ENCODE assay signal across 20 cellular contexts in the genomic region with DNA sequence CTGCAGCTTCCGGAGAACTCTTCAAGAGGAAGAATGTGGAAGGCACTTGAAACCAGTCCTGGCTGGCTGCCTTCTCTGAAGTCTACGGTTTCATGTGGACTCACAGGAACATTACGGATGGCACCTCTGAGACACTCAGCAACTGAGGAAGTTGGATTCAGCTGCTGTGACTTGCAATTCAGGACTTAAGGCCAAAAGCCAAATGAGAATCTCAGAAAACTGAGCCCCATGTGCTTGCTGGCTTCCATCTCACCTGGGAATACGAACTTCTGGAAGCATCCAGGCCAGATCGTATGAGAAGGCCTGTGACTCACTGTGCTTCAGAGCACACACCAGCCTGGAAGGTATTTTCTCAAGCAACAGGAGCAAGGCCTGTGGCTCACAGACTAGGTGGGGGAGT.
A peak's percentile ranks its signal among the peaks of the same experiment; 100 is the strongest.
DNase-seq lines count a peak whose midpoint lies in the region; ATAC-seq and TF ChIP-seq lines count a peak whose summit lies in the region.
"Had no signal": no experiment of that assay in that cellular context is flagged by ENCODE, and none has a peak within 500 bp of the region (broad histone marks: within the 10 kb centered on the region; RNA-seq: fewer than 3 reads in every experiment).

No MANE protein-coding gene starts in this region.

- in situ Hi-C loops in ACHN (cut with HindIII; ENCODE audit: low pct_ligation_motif_present, low pct_unique_long_range_greater_than_20kb, low sequenced_read_pairs) (no loop called here), brain microvascular endothelial cell (cut with HindIII; ENCODE audit: low pct_ligation_motif_present, low sequenced_read_pairs) (no loop called here)

- no peak for ATAC-seq in stimulated activated naive CD8-positive, alpha-beta T cell treated with anti-CD3 and anti-CD28 coated beads, Interleukin-15, Interleukin-2, amounts not matched to agents 100 U/mL and 50 U/mL, for 24 hours
- ATAC-seq: activated CD8-positive, alpha-beta T cell treated with anti-CD3 and anti-CD28 coated beads for 36 hours; activated T-cell treated with anti-CD3 and anti-CD28 coated beads, Interleukin-2, amount 50 U/mL, for 72 hours; body of pancreas; mucosa of descending colon had no signal

- no peaks in the 10 kb centered on the region for H3K36me3 ChIP-seq in brain microvascular endothelial cell (replicated peaks)
- H3K36me3 ChIP-seq: esophagus muscularis mucosa, neutrophil had no signal

- H3K4me3 ChIP-seq in fibroblast of mammary gland (ENCODE audit: control insufficient read depth, low read depth, low read length) (no peak overlapping the region), brain microvascular endothelial cell (ENCODE audit: low read depth, low read length) (no peak overlapping the region)
- H3K4me3 ChIP-seq: body of pancreas, esophagus muscularis mucosa, mucosa of descending colon had no signal

- no peak overlapping the region for H3K27ac ChIP-seq in brain microvascular endothelial cell
- H3K27ac ChIP-seq: body of pancreas, neutrophil had no signal

- H3K4me1 Mint-ChIP-seq in nephron progenitor cell = peaks cover 51% of the 10 kb centered on the region
- H3K4me1 Mint-ChIP-seq: activated B cell treated with CpG ODN at 0.5 μM for 24 hours had no signal

- H3K9me3 Mint-ChIP-seq in nephron progenitor cell = peaks cover 7% of the 10 kb centered on the region
- H3K9me3 Mint-ChIP-seq: activated B cell treated with CpG ODN at 0.5 μM for 24 hours; activated CD8-positive, alpha-beta T cell treated with anti-CD3 and anti-CD28 coated beads for 36 hours; activated T-cell treated with anti-CD3 and anti-CD28 coated beads, Interleukin-2, amount 50 U/mL, for 72 hours had no signal

- no peaks in the 10 kb centered on the region for H3K36me3 Mint-ChIP-seq in nephron progenitor cell (ENCODE audit: low read depth)
- H3K36me3 Mint-ChIP-seq: activated naive CD8-positive, alpha-beta T cell had no signal

- peaks cover 3% of the 10 kb centered on the region for H3K27me3 Mint-ChIP-seq in nephron progenitor cell (ENCODE audit: low read depth, poor library complexity)
- H3K27me3 Mint-ChIP-seq: activated B cell treated with CpG ODN at 0.5 μM for 24 hours; activated naive CD8-positive, alpha-beta T cell had no signal

- H3K27me3 ChIP-seq in brain microvascular endothelial cell (replicated peaks) = no peaks in the 10 kb centered on the region
- H3K27me3 ChIP-seq: body of pancreas, esophagus muscularis mucosa, neutrophil had no signal

- DNase-seq in Daoy (ENCODE audit: low read depth) = peak; percentile 12
- DNase-seq in NCI-H2196 treated with DMSO at 0.1 percent for 48 hours (lab: John Stamatoyannopoulos, UW; ENCODE audit: unreplicated experiment) = peak; percentile 10
- DNase-seq in fibroblast of mammary gland (ENCODE audit: low read depth) = peak; percentile 75
- no peak for DNase-seq in nephron progenitor cell
- no peak for DNase-seq in ACHN
- DNase-seq in stimulated activated CD4-positive, alpha-beta T cell treated with anti-CD3 and anti-CD28 coated beads, Interleukin-15, amount 100 ng/mL, for 24 hours = no peak
- no peak for DNase-seq in brain microvascular endothelial cell
- no peak for DNase-seq in stimulated activated naive CD8-positive, alpha-beta T cell treated with anti-CD3 and anti-CD28 coated beads, Interleukin-15, Interleukin-2, amounts not matched to agents 100 U/mL and 50 U/mL, for 24 hours
- DNase-seq: activated B cell treated with CpG ODN at 0.5 μM for 24 hours; activated CD8-positive, alpha-beta T cell treated with anti-CD3 and anti-CD28 coated beads for 36 hours; activated T-cell treated with anti-CD3 and anti-CD28 coated beads, Interleukin-2, amount 50 U/mL, for 72 hours; KBM-7; mucosa of descending colon; NCI-H1092; NCI-H2081 treated with DMSO at 0.1 percent for 48 hours; stimulated activated CD4-positive, alpha-beta T cell treated with anti-CD3 and anti-CD28 coated beads, Interleukin-2, amount 100 ng/mL, for 48 hours had no signal

- no peak overlapping the region for H3K4me3 Mint-ChIP-seq in nephron progenitor cell
- H3K4me3 Mint-ChIP-seq: activated B cell treated with CpG ODN at 0.5 μM for 24 hours; activated CD8-positive, alpha-beta T cell treated with anti-CD3 and anti-CD28 coated beads for 36 hours; activated naive CD8-positive, alpha-beta T cell; activated T-cell treated with anti-CD3 and anti-CD28 coated beads, Interleukin-2, amount 50 U/mL, for 72 hours had no signal

- TF ChIP-seq CTCF in fibroblast of mammary gland (conservative IDR thresholded peaks at IDR 0.05; ENCODE audit: control insufficient read depth, insufficient read depth, low read depth, low read length) (no peak), nephron progenitor cell (IDR thresholded peaks at IDR 0.05) (no peak), brain microvascular endothelial cell (IDR thresholded peaks at IDR 0.05; ENCODE audit: low read depth, low read length, missing control alignments) (no peak)

- H3K27ac Mint-ChIP-seq in nephron progenitor cell = peak overlapping the region; percentile 96
- H3K27ac Mint-ChIP-seq: activated B cell treated with CpG ODN at 0.5 μM for 24 hours; activated CD8-positive, alpha-beta T cell treated with anti-CD3 and anti-CD28 coated beads for 36 hours; activated naive CD8-positive, alpha-beta T cell; activated T-cell treated with anti-CD3 and anti-CD28 coated beads, Interleukin-2, amount 50 U/mL, for 72 hours had no signal

Comparison
In these comparisons a context has a peak if more than half of its experiments do, and no peak if none do; other contexts are left out.
1. DNase-seq: peak in Daoy (single experiment), NCI-H2196 treated with DMSO at 0.1 percent for 48 hours (single experiment) and fibroblast of mammary gland (single experiment); none in nephron progenitor cell (single experiment), ACHN (single experiment), stimulated activated CD4-positive, alpha-beta T cell treated with anti-CD3 and anti-CD28 coated beads, Interleukin-15, amount 100 ng/mL, for 24 hours (single experiment), brain microvascular endothelial cell (single experiment) and stimulated activated naive CD8-positive, alpha-beta T cell treated with anti-CD3 and anti-CD28 coated beads, Interleukin-15, Interleukin-2, amounts not matched to agents 100 U/mL and 50 U/mL, for 24 hours (single experiment).